22 cellular contexts compared by ENCODE assay signal in the genomic region with DNA sequence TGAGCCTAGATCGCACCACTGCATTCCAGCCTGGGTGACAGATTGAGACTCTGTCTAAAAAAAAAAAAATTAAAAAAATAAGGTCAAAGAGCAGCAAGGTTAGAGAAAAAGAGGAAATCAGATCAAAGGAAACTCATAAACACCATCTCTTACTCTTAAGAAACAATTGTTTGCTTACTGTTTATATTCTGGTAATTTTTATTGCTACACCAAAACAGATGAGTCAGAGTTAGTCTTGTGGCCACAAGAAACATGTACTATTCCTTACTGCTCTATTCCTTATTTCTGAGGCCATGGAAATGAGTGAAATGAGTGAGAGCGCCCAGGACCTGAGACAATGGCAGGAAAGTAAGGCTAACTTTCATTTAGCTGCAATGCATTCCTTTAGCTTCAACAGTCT.
DNase-seq lines count a peak whose midpoint lies in the region; ATAC-seq, FAIRE-seq and TF ChIP-seq lines count a peak whose summit lies in the region.
"Had no signal": no experiment of that assay in that cellular context is flagged by ENCODE, and none has a peak within 500 bp of the region (broad histone marks: within the 10 kb centered on the region; RNA-seq: fewer than 3 reads in every experiment).

No MANE protein-coding gene starts in this region.

- no peak overlapping the region for H2AK5ac ChIP-seq in mesenchymal stem cell (ENCODE audit: low read length, severe bottlenecking)

- no peak overlapping the region for H3K4me3 ChIP-seq in GM23338
- H3K4me3 ChIP-seq in bronchial epithelial cell (ENCODE audit: low read depth, low read length): no peak overlapping the region
- H3K4me3 ChIP-seq in mesenchymal stem cell (ENCODE audit: insufficient read depth in 1 of 2, low read depth in 1 of 2, low read length in 2 of 2): no peak overlapping the region
- H3K4me3 ChIP-seq: BLaER1, SJCRH30 had no signal

- H4K8ac ChIP-seq in mesenchymal stem cell (ENCODE audit: low read length): no peak overlapping the region

- no peak overlapping the region for H2BK5ac ChIP-seq in mesenchymal stem cell (ENCODE audit: low read depth, low read length, poor library complexity, severe bottlenecking)

- H3K27ac ChIP-seq in GM23338 (ENCODE audit: low read depth) (no peak overlapping the region), mesenchymal stem cell (ENCODE audit: low read length, poor library complexity, severe bottlenecking) (no peak overlapping the region)
- H3K27ac ChIP-seq: BLaER1, SJCRH30 had no signal

- H3K4ac ChIP-seq in mesenchymal stem cell (ENCODE audit: low read depth in 1 of 2, low read length in 2 of 2): no peak overlapping the region

- H3K4me2 ChIP-seq in GM23338: no peak overlapping the region
- no peak overlapping the region for H3K4me2 ChIP-seq in mesenchymal stem cell (ENCODE audit: low read length, poor library complexity, severe bottlenecking)
- H3K4me2 ChIP-seq: BLaER1 had no signal

- no peak overlapping the region for H3K14ac ChIP-seq in mesenchymal stem cell (ENCODE audit: low read length in 2 of 2)

- no peak for ATAC-seq in GM23338
- ATAC-seq: CD8-positive, alpha-beta T cell had no signal

- H2BK15ac ChIP-seq in mesenchymal stem cell (ENCODE audit: low read depth, poor library complexity, severe bottlenecking): no peak overlapping the region

- H3K9me3 Mint-ChIP-seq in GM23338: no peaks in the 10 kb centered on the region
- peaks cover 2% of the 10 kb centered on the region for H3K9me3 Mint-ChIP-seq in activated T-cell treated with anti-CD3 and anti-CD28 coated beads, Interleukin-2, amount 50 U/mL, for 24 hours
- H3K9me3 Mint-ChIP-seq: CD8-positive, alpha-beta T cell had no signal

- H3F3A ChIP-seq in GM23338 (replicated peaks; ENCODE audit: low read depth): no peaks in the 10 kb centered on the region

- no peaks in the 10 kb centered on the region for H3K9me3 ChIP-seq in mesenchymal stem cell (ENCODE audit: control insufficient read depth, low read length)
- H3K9me3 ChIP-seq: BLaER1, SJCRH30 had no signal

- H3K36me3 ChIP-seq in GM23338 (ENCODE audit: insufficient read depth) (no peaks in the 10 kb centered on the region), bronchial epithelial cell (ENCODE audit: control insufficient read depth, insufficient read depth, low read length) (no peaks in the 10 kb centered on the region), mesenchymal stem cell (ENCODE audit: control insufficient read depth in 1 of 2, insufficient read depth in 2 of 2, low read depth in 1 of 2, low read length in 2 of 2) (no peaks in the 10 kb centered on the region)
- H3K36me3 ChIP-seq: BLaER1, SJCRH30 had no signal

- TF ChIP-seq CTCF in GM23338 (conservative IDR thresholded peaks at IDR 0.05; ENCODE audit: low read depth in 2 of 2): no peak
- no peak for TF ChIP-seq CTCF in bronchial epithelial cell (IDR thresholded peaks at IDR 0.05; ENCODE audit: insufficient read depth, low read length, severe bottlenecking)

- no peak overlapping the region for H2BK12ac ChIP-seq in mesenchymal stem cell (ENCODE audit: low read length in 2 of 2)

- H3K18ac ChIP-seq in mesenchymal stem cell (ENCODE audit: low read depth in 1 of 2, low read length in 2 of 2): peak overlapping the region in 1 of 2 experiments; percentile 40

- no peak overlapping the region for H2BK120ac ChIP-seq in mesenchymal stem cell (ENCODE audit: low read depth, low read length)

- H4K20me1 ChIP-seq in GM23338 (replicated peaks; ENCODE audit: insufficient read depth): no peaks in the 10 kb centered on the region
- H4K20me1 ChIP-seq: BLaER1 had no signal

- WGBS in mesenchymal stem cell: 81% methylated on average over 1 of the region's 2 CpGs

- no peaks in the 10 kb centered on the region for H3K79me2 ChIP-seq in GM23338 (replicated peaks; ENCODE audit: insufficient read depth)

- no peaks in the 10 kb centered on the region for H3K4me1 ChIP-seq in GM23338 (ENCODE audit: insufficient read depth)
- H3K4me1 ChIP-seq in mesenchymal stem cell (ENCODE audit: control insufficient read depth, insufficient read depth, low read depth, low read length): no peaks in the 10 kb centered on the region
- H3K4me1 ChIP-seq: BLaER1 had no signal

- no peak overlapping the region for H4K91ac ChIP-seq in mesenchymal stem cell (ENCODE audit: low read length)

- FAIRE-seq in bronchial epithelial cell (lab: Jason Lieb, UNC): no peak
- FAIRE-seq: GM12892, GM18507, H54, HTR-8/SVneo had no signal

- no peaks in the 10 kb centered on the region for H3K36me3 Mint-ChIP-seq in GM23338 (ENCODE audit: low read depth)
- H3K36me3 Mint-ChIP-seq in activated T-cell treated with anti-CD3 and anti-CD28 coated beads, Interleukin-2, amount 50 U/mL, for 24 hours (ENCODE audit: low read depth): no peaks in the 10 kb centered on the region
- H3K36me3 Mint-ChIP-seq: CD8-positive, alpha-beta T cell; IgD-negative memory B cell had no signal

- H3K9me2 ChIP-seq in GM23338 (ENCODE audit: insufficient read depth): no peaks in the 10 kb centered on the region

- no peak overlapping the region for H3K4me3 Mint-ChIP-seq in GM23338
- H3K4me3 Mint-ChIP-seq in activated T-cell treated with anti-CD3 and anti-CD28 coated beads, Interleukin-2, amount 50 U/mL, for 24 hours: no peak overlapping the region
- H3K4me3 Mint-ChIP-seq: CD8-positive, alpha-beta T cell; IgD-negative memory B cell had no signal

- peaks cover 3% of the 10 kb centered on the region for H3K27me3 Mint-ChIP-seq in GM23338 (ENCODE audit: insufficient read depth, low read depth, poor library complexity)
- H3K27me3 Mint-ChIP-seq in activated T-cell treated with anti-CD3 and anti-CD28 coated beads, Interleukin-2, amount 50 U/mL, for 24 hours: no peaks in the 10 kb centered on the region

- H3K79me1 ChIP-seq in mesenchymal stem cell (replicated peaks; ENCODE audit: low read length, poor library complexity, severe bottlenecking): no peaks in the 10 kb centered on the region

- H2AFZ ChIP-seq in GM23338: peak overlapping the region; percentile 77; the same call in 1 of the 2 replicates
- H2AFZ ChIP-seq in mesenchymal stem cell (ENCODE audit: low read depth, low read length): no peak overlapping the region

- peak; percentile 3 for DNase-seq in GM23338 (ENCODE audit: low spot score)
- peak; percentile 61 for DNase-seq in LoVo (ENCODE audit: low spot score)
- DNase-seq in bronchial epithelial cell (ENCODE audit: low read depth): peak; percentile 3
- peak; percentile 74 for DNase-seq in mesenchymal stem cell
- DNase-seq in DMS153 (lab: John Stamatoyannopoulos, UW): no peak
- DNase-seq in activated T-cell treated with anti-CD3 and anti-CD28 coated beads, Interleukin-2, amount 50 U/mL, for 24 hours: no peak
- no peak for DNase-seq in T-helper 1 cell
- DNase-seq: Calu3; CD8-positive, alpha-beta T cell; Kasumi-1; MV-4-11; NCI-H1417 treated with DMSO at 0.1 percent for 48 hours; NCI-H187 treated with DMSO at 0.1 percent for 48 hours; NCI-H2227 treated with DMSO at 0.1 percent for 48 hours; NCI-H524 treated with DMSO at 0.1 percent for 48 hours; SJCRH30 had no signal

- no peak overlapping the region for H3K9ac ChIP-seq in mesenchymal stem cell (ENCODE audit: low read length)
- H3K9ac ChIP-seq: BLaER1 had no signal

- H3K4me1 Mint-ChIP-seq in GM23338: no peaks in the 10 kb centered on the region
- no peaks in the 10 kb centered on the region for H3K4me1 Mint-ChIP-seq in activated T-cell treated with anti-CD3 and anti-CD28 coated beads, Interleukin-2, amount 50 U/mL, for 24 hours (ENCODE audit: low read depth)
- H3K4me1 Mint-ChIP-seq: IgD-negative memory B cell had no signal

- no peak overlapping the region for H3K23ac ChIP-seq in mesenchymal stem cell (ENCODE audit: low read length in 2 of 2)

- peak overlapping the region; percentile 43; the same call in 1 of the 2 replicates for H3K27ac Mint-ChIP-seq in GM23338
- no peak overlapping the region for H3K27ac Mint-ChIP-seq in activated T-cell treated with anti-CD3 and anti-CD28 coated beads, Interleukin-2, amount 50 U/mL, for 24 hours
- H3K27ac Mint-ChIP-seq: CD8-positive, alpha-beta T cell; IgD-negative memory B cell had no signal

- H3K27me3 ChIP-seq in GM23338 (ENCODE audit: insufficient read depth) (no peaks in the 10 kb centered on the region), bronchial epithelial cell (ENCODE audit: control insufficient read depth, insufficient read depth, low read length) (no peaks in the 10 kb centered on the region), mesenchymal stem cell (ENCODE audit: control insufficient read depth in 1 of 2, insufficient read depth in 1 of 2, low read length in 2 of 2) (no peaks in the 10 kb centered on the region)
- H3K27me3 ChIP-seq: BLaER1, SJCRH30 had no signal

TF ChIP-seq in GM23338, 12 proteins besides CTCF, POLR2A, EP300 and RAD21 (continues in another document):
- TF ChIP-seq, protein P1, sequence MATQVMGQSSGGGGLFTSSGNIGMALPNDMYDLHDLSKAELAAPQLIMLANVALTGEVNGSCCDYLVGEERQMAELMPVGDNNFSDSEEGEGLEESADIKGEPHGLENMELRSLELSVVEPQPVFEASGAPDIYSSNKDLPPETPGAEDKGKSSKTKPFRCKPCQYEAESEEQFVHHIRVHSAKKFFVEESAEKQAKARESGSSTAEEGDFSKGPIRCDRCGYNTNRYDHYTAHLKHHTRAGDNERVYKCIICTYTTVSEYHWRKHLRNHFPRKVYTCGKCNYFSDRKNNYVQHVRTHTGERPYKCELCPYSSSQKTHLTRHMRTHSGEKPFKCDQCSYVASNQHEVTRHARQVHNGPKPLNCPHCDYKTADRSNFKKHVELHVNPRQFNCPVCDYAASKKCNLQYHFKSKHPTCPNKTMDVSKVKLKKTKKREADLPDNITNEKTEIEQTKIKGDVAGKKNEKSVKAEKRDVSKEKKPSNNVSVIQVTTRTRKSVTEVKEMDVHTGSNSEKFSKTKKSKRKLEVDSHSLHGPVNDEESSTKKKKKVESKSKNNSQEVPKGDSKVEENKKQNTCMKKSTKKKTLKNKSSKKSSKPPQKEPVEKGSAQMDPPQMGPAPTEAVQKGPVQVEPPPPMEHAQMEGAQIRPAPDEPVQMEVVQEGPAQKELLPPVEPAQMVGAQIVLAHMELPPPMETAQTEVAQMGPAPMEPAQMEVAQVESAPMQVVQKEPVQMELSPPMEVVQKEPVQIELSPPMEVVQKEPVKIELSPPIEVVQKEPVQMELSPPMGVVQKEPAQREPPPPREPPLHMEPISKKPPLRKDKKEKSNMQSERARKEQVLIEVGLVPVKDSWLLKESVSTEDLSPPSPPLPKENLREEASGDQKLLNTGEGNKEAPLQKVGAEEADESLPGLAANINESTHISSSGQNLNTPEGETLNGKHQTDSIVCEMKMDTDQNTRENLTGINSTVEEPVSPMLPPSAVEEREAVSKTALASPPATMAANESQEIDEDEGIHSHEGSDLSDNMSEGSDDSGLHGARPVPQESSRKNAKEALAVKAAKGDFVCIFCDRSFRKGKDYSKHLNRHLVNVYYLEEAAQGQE (IDR thresholded peaks at IDR 0.05; ENCODE audit: unreplicated experiment): no peak
- no peak for TF ChIP-seq NANOG (IDR thresholded peaks at IDR 0.05; ENCODE audit: borderline replicate concordance)
- no peak for TF ChIP-seq CREB1 (CRISPR knock-in tag; IDR thresholded peaks at IDR 0.05; ENCODE audit: low read depth)
- TF ChIP-seq POLR2AphosphoS5 (IDR thresholded peaks at IDR 0.05; ENCODE audit: low read depth): no peak
- no peak for TF ChIP-seq STAT1 (IDR thresholded peaks at IDR 0.05; ENCODE audit: unreplicated experiment)
- TF ChIP-seq ZNF114 (CRISPR knock-in tag; IDR thresholded peaks at IDR 0.05): no peak
- TF ChIP-seq JUNB (IDR thresholded peaks at IDR 0.05; ENCODE audit: unreplicated experiment): no peak

Comparison
In these comparisons a context has a peak if more than half of its experiments do, and no peak if none do; other contexts are left out.
1. DNase-seq: peak in GM23338 (single experiment), LoVo (single experiment), bronchial epithelial cell (single experiment) and mesenchymal stem cell (single experiment); none in DMS153 (single experiment), activated T-cell treated with anti-CD3 and anti-CD28 coated beads, Interleukin-2, amount 50 U/mL, for 24 hours (single experiment) and T-helper 1 cell (0 of 5).